ENCODE assay signal across 8 cellular contexts in the genomic region with DNA sequence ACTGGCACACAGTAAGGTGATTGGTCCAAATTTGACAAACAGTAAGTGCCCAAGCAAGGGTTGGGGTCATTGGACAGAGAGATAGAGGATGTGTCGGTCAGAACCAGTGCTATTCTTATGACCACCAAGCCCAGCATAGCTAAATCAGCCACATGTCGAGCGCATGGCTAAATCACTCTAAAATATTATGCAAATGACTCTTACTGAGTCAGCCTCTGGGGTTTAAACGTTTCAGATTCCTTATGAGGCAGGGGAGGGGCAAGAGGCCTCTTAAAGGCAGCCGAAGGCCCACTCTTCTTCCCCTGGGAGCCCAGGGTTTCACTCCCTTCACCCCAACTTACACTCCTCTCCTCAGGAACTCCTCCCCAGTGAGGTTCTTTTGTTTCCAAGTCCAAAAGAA. TPM values are rescaled to one million over a fixed set of nuclear protein-coding genes. Genes with fewer than 3 reads are reported as not detected.
A peak's percentile ranks its signal among the peaks of the same experiment; 100 is the strongest.
DNase-seq lines count a peak whose midpoint lies in the region; ATAC-seq and TF ChIP-seq lines count a peak whose summit lies in the region.

No MANE protein-coding gene starts in this region.

- no peak overlapping the region for H2AFZ ChIP-seq in mammary epithelial cell (ENCODE audit: low read depth, low read length)

- H3K9me3 ChIP-seq in T-helper 17 cell (ENCODE audit: control insufficient read depth, low read length, poor library complexity, severe bottlenecking) (no peaks in the 10 kb centered on the region), mammary epithelial cell (replicated peaks; ENCODE audit: insufficient read depth, low read length) (no peaks in the 10 kb centered on the region)

- H3K27me3 ChIP-seq in mammary epithelial cell (ENCODE audit: insufficient read depth, low read length): no peaks in the 10 kb centered on the region

- in situ Hi-C loops in mammary epithelial cell (cut with MboI; ENCODE audit: low sequenced_read_pairs in 2 of 2): no loop called here

- no TSS peak for BruUV-seq in mammary epithelial cell (replicated peaks; lab: Mats Ljungman, UMichigan)

- H3K4me3 ChIP-seq in fibroblast of mammary gland (ENCODE audit: control insufficient read depth, low read depth, low read length): no peak overlapping the region
- H3K4me3 ChIP-seq in mammary epithelial cell (replicated peaks in 1 of 3; ENCODE audit: insufficient read depth in 1 of 3, low read depth in 2 of 3, low read length in 3 of 3): no peak overlapping the region

- dilution Hi-C loops in mammary epithelial cell (cut with HindIII; ENCODE audit: low sequenced_read_pairs): no loop called here

- no peaks in the 10 kb centered on the region for H3K36me3 ChIP-seq in mammary epithelial cell (ENCODE audit: insufficient read depth, low read length)

- no peak overlapping the region for H3K27ac ChIP-seq in mammary epithelial cell (ENCODE audit: insufficient read depth, low read depth, low read length)

- WGBS in mammary epithelial cell (ENCODE audit: low coverage, missing lambda C conversion rate): 83% methylated on average over 5 of the region's 5 CpGs

- no peak overlapping the region for H3K4me3 Mint-ChIP-seq in T-helper 17 cell

- H3K9ac ChIP-seq in mammary epithelial cell (ENCODE audit: insufficient read depth, low read length): no peak overlapping the region

- no peaks in the 10 kb centered on the region for H3K27me3 Mint-ChIP-seq in T-helper 17 cell

- POLR2A ChIA-PET in GM10248 (lab: Yijun Ruan, JAX): no interaction called here

- no peaks in the 10 kb centered on the region for H3K79me2 ChIP-seq in mammary epithelial cell (ENCODE audit: insufficient read depth, low read length)

- no peak overlapping the region for H3K4me2 ChIP-seq in mammary epithelial cell (ENCODE audit: insufficient read depth, low read depth, low read length)

- TF ChIP-seq CTCF in GM10248 (IDR thresholded peaks at IDR 0.05; ENCODE audit: control extremely low read depth, extremely low read depth, low read depth, missing control alignments) (no peak), fibroblast of mammary gland (conservative IDR thresholded peaks at IDR 0.05; ENCODE audit: control insufficient read depth, insufficient read depth, low read depth, low read length) (no peak), mammary epithelial cell (conservative IDR thresholded peaks at IDR 0.05 in 1 of 2, IDR thresholded peaks at IDR 0.05 in 1 of 2; ENCODE audit: extremely low read depth in 1 of 2, insufficient read depth in 1 of 2, low read depth in 1 of 2, low read length in 2 of 2) (no peak)

- H3K27ac Mint-ChIP-seq in T-helper 17 cell: no peak overlapping the region

- intact Hi-C loops in posterior vena cava (cut with DNase I): no loop called here
- intact Hi-C loops in mammary epithelial cell (cut with micrococcal nuclease): no loop called here

- H3K4me1 Mint-ChIP-seq in T-helper 17 cell: peaks cover 27% of the 10 kb centered on the region

- ATAC-seq in GM21447 (IDR thresholded peaks at IDR 0.05; ENCODE audit: unreplicated experiment) (peak; percentile 80), HG03558 (IDR thresholded peaks at IDR 0.05; ENCODE audit: extremely low read depth, unreplicated experiment) (peak; percentile 82), T-helper 17 cell (no peak)

- H4K20me1 ChIP-seq in mammary epithelial cell (ENCODE audit: insufficient read depth, low read length): no peaks in the 10 kb centered on the region

- H3K4me1 ChIP-seq in mammary epithelial cell (ENCODE audit: insufficient read depth, low read length): peaks cover 17% of the 10 kb centered on the region

- DNase-seq in GM10248 (ENCODE audit: extremely low spot score) (peak; percentile 67), fibroblast of mammary gland (ENCODE audit: low read depth) (peak; percentile 89), posterior vena cava (ENCODE audit: low spot score) (no peak), T-helper 17 cell (no peak), mammary epithelial cell (no peak)
- no peak for DNase-seq in stimulated activated CD4-positive, alpha-beta T cell treated with anti-CD3 and anti-CD28 coated beads, Interleukin-12 subunit alpha, Interleukin-12 subunit beta, amount 100 ng/mL, for 4 hours

- H3K36me3 Mint-ChIP-seq in T-helper 17 cell (ENCODE audit: low read depth): peaks cover 5% of the 10 kb centered on the region

- CTCF ChIA-PET in GM10248 (lab: Yijun Ruan, JAX): interaction anchor here (0.7 to 46.2 kb wide), 9 partner anchors 10 to 112 kb away, joined by 3 to 1524 read pairs (median 3); a partner anchor contains a TSS
- CTCF ChIA-PET in mammary epithelial cell (lab: Charles Lee; ENCODE audit: low non-redundant PET): no interaction called here

RNA-seq across cellular contexts. Expression of a gene that starts 0.6 kb away (rescaled TPM):
- 1 to 10 TPM in 1 of 2 donors, under 1 TPM in 1; 0.38 to 1.7 TPM for total RNA-seq in posterior vena cava
- total RNA-seq in T-helper 17 cell: under 1 TPM in 1 of 2 donors, not detected in 1; 0.12 TPM
- total RNA-seq in mammary epithelial cell: not detected
- not detected for polyA plus RNA-seq in mammary epithelial cell
- not detected for polyA minus RNA-seq in mammary epithelial cell

RNA-seq across cellular contexts. Expression of a gene that starts 20.1 kb away (rescaled TPM):
- total RNA-seq in posterior vena cava: 10 to 100 TPM; 23.2 to 24.0 TPM
- 10 to 100 TPM; 22.7 to 23.5 TPM for total RNA-seq in T-helper 17 cell
- total RNA-seq in mammary epithelial cell: 10 to 100 TPM; 14.8 to 32.7 TPM
- 10.7 TPM for polyA plus RNA-seq in mammary epithelial cell
- 3.8 TPM for polyA minus RNA-seq in mammary epithelial cell

RNA-seq across cellular contexts. Expression of a gene that starts 32.8 kb away (rescaled TPM):
- total RNA-seq in posterior vena cava: 10 to 100 TPM; 18.3 to 33.5 TPM
- under 1 TPM; 0.27 to 0.55 TPM for total RNA-seq in T-helper 17 cell
- 10 to 100 TPM in 1 of 2 donors, 1 to 10 TPM in 1; 9.7 to 41.0 TPM for total RNA-seq in mammary epithelial cell
- polyA plus RNA-seq in mammary epithelial cell: 6.2 TPM
- 10.0 TPM for polyA minus RNA-seq in mammary epithelial cell

RNA-seq across cellular contexts. Expression of a gene that starts 47.1 kb away (rescaled TPM):
- 10 to 100 TPM; 28.5 to 33.8 TPM for total RNA-seq in posterior vena cava
- total RNA-seq in T-helper 17 cell: 1 to 10 TPM; 5.9 to 6.9 TPM
- total RNA-seq in mammary epithelial cell: 10 to 100 TPM; 22.0 to 29.3 TPM
- 11.8 TPM for polyA plus RNA-seq in mammary epithelial cell
- polyA minus RNA-seq in mammary epithelial cell: 22.0 TPM

Comparison
In these comparisons a context has a peak if more than half of its experiments do, and no peak if none do; other contexts are left out.
1. DNase-seq: peak in GM10248 (single experiment) and fibroblast of mammary gland (single experiment); none in posterior vena cava (single experiment), T-helper 17 cell (0 of 3), stimulated activated CD4-positive, alpha-beta T cell treated with anti-CD3 and anti-CD28 coated beads, Interleukin-12 subunit alpha, Interleukin-12 subunit beta, amount 100 ng/mL, for 4 hours (single experiment) and mammary epithelial cell (single experiment).
2. RNA of a gene that starts 32.8 kb away (total RNA-seq): 9.7 to 41.0 TPM in mammary epithelial cell and 18.3 to 33.5 TPM in posterior vena cava; 0.27 to 0.55 TPM in T-helper 17 cell; every median in the first group is over 4 times any median in the second.